In the genomic region with DNA sequence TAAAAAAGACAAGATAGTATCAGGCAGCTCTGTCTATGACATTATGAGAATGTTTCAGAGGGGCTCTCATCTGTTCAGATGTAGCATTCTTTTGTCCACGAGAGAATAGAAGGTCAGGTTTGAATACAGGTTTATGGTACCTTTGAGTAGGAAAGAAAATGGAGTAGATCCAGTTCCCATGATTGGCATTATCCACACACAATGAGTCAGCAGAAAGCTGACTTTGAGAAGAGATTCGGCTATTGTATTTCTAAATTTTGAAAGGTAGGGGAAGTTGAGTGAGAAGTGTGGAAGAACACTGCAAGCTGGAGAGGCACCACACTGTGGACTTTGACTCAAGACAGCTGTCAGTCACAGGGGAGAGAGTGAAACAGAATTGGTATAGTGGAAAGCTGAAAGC, we compare ENCODE assay signal across 2 cellular contexts.
TF ChIP-seq lines count a peak whose summit lies in the region.

No MANE protein-coding gene starts in this region.

TF ChIP-seq in IMR-90, 13 proteins besides CTCF, POLR2A, EP300 and RAD21:
- TF ChIP-seq NFE2L2 (IDR thresholded peaks at IDR 0.05; ENCODE audit: low read depth, low read length) = peak; percentile 67
- no peak for TF ChIP-seq MXI1 (IDR thresholded peaks at IDR 0.05; ENCODE audit: borderline replicate concordance, low read depth, low read length)
TF ChIP-seq in IMR-90: peak in this region for 1.

TF ChIP-seq in K562, 482 proteins besides CTCF, POLR2A, EP300 and RAD21:
- TF ChIP-seq ZBTB1 (CRISPR knock-in tag; IDR thresholded peaks at IDR 0.05; ENCODE audit: borderline replicate concordance, low read depth) (no peak), THRAP3 (IDR thresholded peaks at IDR 0.05; ENCODE audit: borderline replicate concordance) (no peak), MAFG (tag; conservative IDR thresholded peaks at IDR 0.05) (peak; percentile 86), NFE2L1 (tag; IDR thresholded peaks at IDR 0.05; ENCODE audit: borderline replicate concordance, low read depth) (peak; percentile 63; the same call in 1 of the 2 replicates), RBM17 (IDR thresholded peaks at IDR 0.05; ENCODE audit: borderline replicate concordance, low read depth, low read length) (no peak), BACH1 (tag; IDR thresholded peaks at IDR 0.05) (no peak), CBX2 (IDR thresholded peaks at IDR 0.05; ENCODE audit: insufficient read depth, low read length, poor library complexity, severe bottlenecking) (no peak), MEF2A (IDR thresholded peaks at IDR 0.05; ENCODE audit: control insufficient read depth, low read depth, low read length) (no peak), MITF (IDR thresholded peaks at IDR 0.05) (no peak), MAFK (IDR thresholded peaks at IDR 0.05; ENCODE audit: low read length) (peak; percentile 65; the same call in 1 of the 2 replicates), C11orf30 (IDR thresholded peaks at IDR 0.05; ENCODE audit: low read depth) (peak; percentile 73; the same call in 1 of the 2 replicates), AFF4 (CRISPR knock-in tag; IDR thresholded peaks at IDR 0.05) (no peak), MAFF (IDR thresholded peaks at IDR 0.05; ENCODE audit: low read length) (peak; percentile 76; the same call in 1 of the 2 replicates), ZNF316 (IDR thresholded peaks at IDR 0.05) (peak; percentile 85), ZNF431 (CRISPR knock-in tag; IDR thresholded peaks at IDR 0.05) (no peak), NFE2 (IDR thresholded peaks at IDR 0.05; ENCODE audit: low read depth) (peak; percentile 71)
- TF ChIP-seq, protein P1, sequence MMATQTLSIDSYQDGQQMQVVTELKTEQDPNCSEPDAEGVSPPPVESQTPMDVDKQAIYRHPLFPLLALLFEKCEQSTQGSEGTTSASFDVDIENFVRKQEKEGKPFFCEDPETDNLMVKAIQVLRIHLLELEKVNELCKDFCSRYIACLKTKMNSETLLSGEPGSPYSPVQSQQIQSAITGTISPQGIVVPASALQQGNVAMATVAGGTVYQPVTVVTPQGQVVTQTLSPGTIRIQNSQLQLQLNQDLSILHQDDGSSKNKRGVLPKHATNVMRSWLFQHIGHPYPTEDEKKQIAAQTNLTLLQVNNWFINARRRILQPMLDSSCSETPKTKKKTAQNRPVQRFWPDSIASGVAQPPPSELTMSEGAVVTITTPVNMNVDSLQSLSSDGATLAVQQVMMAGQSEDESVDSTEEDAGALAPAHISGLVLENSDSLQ (IDR thresholded peaks at IDR 0.05) = peak; percentile 12; the same call in 1 of the 2 replicates
